1 cellular context compared by ENCODE assay signal in genomic region chr1:20507564-20508410, GRCh38.
A peak's percentile ranks its signal among the peaks of the same experiment; 100 is the strongest.
TF ChIP-seq lines count a peak whose summit lies in the region.

TSS of gene MUL1 (minus strand) at chr1:20508151. CDS start at chr1:20508024, 127 bp downstream.

TF ChIP-seq in K562, 482 proteins besides CTCF, POLR2A, EP300 and RAD21 (continued from another document and continues in another):
- TF ChIP-seq ZNF592 (IDR thresholded peaks at IDR 0.05) (no peak), ZNF408 (CRISPR knock-in tag; IDR thresholded peaks at IDR 0.05; ENCODE audit: low read depth) (no peak), ZNF609 (CRISPR knock-in tag; IDR thresholded peaks at IDR 0.05; ENCODE audit: borderline replicate concordance) (no peak), ZSCAN32 (CRISPR knock-in tag; IDR thresholded peaks at IDR 0.05) (no peak), ZNF395 (CRISPR knock-in tag; IDR thresholded peaks at IDR 0.05) (peak; percentile 85; the same call in 1 of the 2 replicates), AFF1 (IDR thresholded peaks at IDR 0.05; ENCODE audit: low read depth in 1 of 2, partially characterized antibody in 2 of 2) (peak in 1 of 2 experiments; percentile 36), GABPA (tag; conservative IDR thresholded peaks at IDR 0.05; ENCODE audit: low read depth) (peak; percentile 100), ZBTB2 (IDR thresholded peaks at IDR 0.05) (no peak), MECOM (CRISPR knock-in tag; IDR thresholded peaks at IDR 0.05) (no peak), ZHX1 (conservative IDR thresholded peaks at IDR 0.05; ENCODE audit: low read length) (no peak), E2F4 (CRISPR knock-in tag; IDR thresholded peaks at IDR 0.05; ENCODE audit: low read depth) (peak; percentile 52; the same call in 1 of the 2 replicates), NFRKB (IDR thresholded peaks at IDR 0.05; ENCODE audit: low read depth) (0 out of 2 replicates have a peak, but pooled peaks have one; percentile 44), YBX1 (IDR thresholded peaks at IDR 0.05) (no peak), ZBTB43 (CRISPR knock-in tag; IDR thresholded peaks at IDR 0.05) (0 out of 2 replicates have a peak, but pooled peaks have one; percentile 55), NKRF (IDR thresholded peaks at IDR 0.05; ENCODE audit: borderline replicate concordance) (peak; percentile 91), TAF15 (IDR thresholded peaks at IDR 0.05; ENCODE audit: low read depth, low read length) (no peak), ZNF766 (CRISPR knock-in tag; conservative IDR thresholded peaks at IDR 0.05) (no peak; the same call in 1 of the 2 replicates), TARDBP (IDR thresholded peaks at IDR 0.05) (no peak), ZNF655 (CRISPR knock-in tag; IDR thresholded peaks at IDR 0.05) (no peak), TRIM24 (IDR thresholded peaks at IDR 0.05) (peak in 1 of 2 experiments; percentile 64; a peak in 2 of 4 replicates), STAT5B (CRISPR knock-in tag; IDR thresholded peaks at IDR 0.05) (no peak), DPF2 (IDR thresholded peaks at IDR 0.05) (0 out of 2 replicates have a peak, but pooled peaks have one; percentile 31), ATF7 (IDR thresholded peaks at IDR 0.05) (peak; percentile 77), ASH1L (IDR thresholded peaks at IDR 0.05; ENCODE audit: borderline replicate concordance, low read depth, partially characterized antibody) (no peak), NFATC3 (IDR thresholded peaks at IDR 0.05) (no peak)
